16 cellular contexts compared by ENCODE assay signal in the genomic region with DNA sequence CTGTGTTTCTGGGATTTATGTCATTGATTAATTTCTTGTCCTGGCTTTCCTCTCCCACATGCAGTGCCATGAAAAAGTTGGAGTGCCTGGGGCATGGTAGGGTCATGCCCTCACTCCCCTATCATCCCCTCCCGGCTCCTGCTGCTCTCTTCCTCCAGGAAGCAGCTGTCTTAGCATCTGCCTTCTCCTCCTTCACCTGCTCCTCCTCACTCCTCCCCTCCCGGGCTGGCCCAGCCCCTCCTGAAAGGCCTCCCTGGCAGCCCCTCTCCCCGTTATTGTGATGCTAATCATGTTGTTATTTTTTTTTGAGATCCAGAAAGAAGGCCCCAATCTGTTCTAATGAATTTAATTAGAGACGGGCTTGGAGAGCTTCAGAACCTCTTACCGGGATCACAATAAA. TPM values are rescaled to one million over a fixed set of nuclear protein-coding genes. Genes with fewer than 3 reads are reported as not detected.
"Had no signal": no experiment of that assay in that cellular context is flagged by ENCODE, and none has a peak within 500 bp of the region (broad histone marks: within the 10 kb centered on the region; RNA-seq: fewer than 3 reads in every experiment).

No MANE protein-coding gene starts in this region.

- H3K9me3 ChIP-seq: heart right ventricle, ovary, upper lobe of left lung had no signal

- H3K36me3 ChIP-seq: ovary, upper lobe of left lung had no signal

- DNase-seq: activated CD4-positive, alpha-beta T cell treated with anti-CD3 and anti-CD28 coated beads for 1 hour; activated CD4-positive, alpha-beta T cell treated with anti-CD3 and anti-CD28 coated beads, Interleukin-2, amount 50 U/mL, for 48 hours; activated gamma-delta T cell; activated naive CD8-positive, alpha-beta T cell treated with anti-CD3 and anti-CD28 coated beads for 36 hours; activated T-cell treated with anti-CD3 and anti-CD28 coated beads, Interleukin-2, amount 50 U/mL, for 48 hours; anterior cingulate cortex; foreskin keratinocyte; heart right ventricle; left ventricle myocardium superior; mesenchymal stem cell; ovary; stimulated activated CD4-positive, alpha-beta T cell treated with anti-CD3 and anti-CD28 coated beads, Interleukin-2, amount 100 ng/mL, for 48 hours; stimulated activated naive CD4-positive, alpha-beta T cell treated with Interleukin-2 at 50 U/mL for 16 hours; upper lobe of left lung had no signal

- H3K27me3 ChIP-seq: ovary, upper lobe of left lung had no signal

- H3K4me1 ChIP-seq: foreskin keratinocyte, upper lobe of left lung had no signal

- H3K36me3 Mint-ChIP-seq: activated naive CD8-positive, alpha-beta T cell treated with anti-CD3 and anti-CD28 coated beads for 36 hours had no signal

- H3K27ac ChIP-seq: foreskin keratinocyte, heart right ventricle, ovary, upper lobe of left lung had no signal

- H3K27ac Mint-ChIP-seq: activated naive CD8-positive, alpha-beta T cell treated with anti-CD3 and anti-CD28 coated beads for 36 hours; nephron had no signal

- H3K9me3 Mint-ChIP-seq: activated naive CD8-positive, alpha-beta T cell treated with anti-CD3 and anti-CD28 coated beads for 36 hours; nephron had no signal

- H3K4me3 ChIP-seq: heart right ventricle, ovary, upper lobe of left lung had no signal

- H3K4me1 Mint-ChIP-seq: activated naive CD8-positive, alpha-beta T cell treated with anti-CD3 and anti-CD28 coated beads for 36 hours; nephron had no signal

- H3K4me3 Mint-ChIP-seq: activated naive CD8-positive, alpha-beta T cell treated with anti-CD3 and anti-CD28 coated beads for 36 hours; nephron had no signal

RNA-seq across cellular contexts. Expression of gene NFASC, which starts 36.3 kb away (rescaled TPM):
- total RNA-seq: endothelial cell of umbilical vein had no signal
- polyA plus RNA-seq: endothelial cell of umbilical vein had no signal
